8 cellular contexts compared by ENCODE assay signal in the genomic region with DNA sequence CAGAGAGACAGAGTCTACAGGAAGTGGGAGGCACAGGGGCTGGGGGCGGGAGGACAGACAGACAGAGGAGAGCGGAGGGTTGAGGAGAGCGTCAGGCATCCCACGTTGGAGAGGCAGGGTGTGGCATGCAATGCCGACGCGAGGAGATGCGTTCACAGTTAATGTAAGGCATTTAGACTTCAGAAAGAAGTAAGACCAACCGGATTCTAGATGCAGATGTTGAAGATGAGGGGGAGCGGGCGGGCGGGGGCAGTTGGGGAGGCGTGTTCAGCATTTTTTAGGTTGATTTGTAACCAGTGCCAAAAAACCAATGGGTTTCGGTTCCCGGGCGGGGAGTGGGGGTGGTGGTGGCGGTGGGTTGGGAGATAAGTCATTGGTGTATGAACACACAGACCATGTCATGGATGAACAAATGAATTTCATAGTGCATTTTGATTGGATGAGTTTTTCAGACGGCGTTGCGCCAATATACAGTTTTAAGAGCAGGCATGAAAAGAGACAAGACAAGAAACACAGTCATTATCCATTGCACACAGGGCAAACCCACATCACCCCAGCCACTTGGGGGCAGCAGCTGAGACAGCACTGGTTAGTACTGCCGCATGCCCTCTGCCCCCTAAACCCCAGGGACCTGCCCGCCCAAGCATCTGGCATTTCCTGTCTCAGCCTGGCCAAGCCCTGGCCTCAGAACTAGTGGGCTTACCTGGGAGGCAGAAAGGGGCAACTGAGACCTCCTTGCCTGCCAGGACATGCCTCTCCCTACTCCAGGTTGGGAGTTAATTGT.
DNase-seq lines count a peak whose midpoint lies in the region; ATAC-seq and TF ChIP-seq lines count a peak whose summit lies in the region.

No MANE protein-coding gene starts in this region.

- no peak overlapping the region for H4K8ac ChIP-seq in neuronal stem cell (ENCODE audit: low read depth, low read length)

- H3K27me3 ChIP-seq in GM06990 (replicated peaks; ENCODE audit: control insufficient read depth, insufficient read depth, low read length) (no peaks in the 10 kb centered on the region), neuronal stem cell (ENCODE audit: control insufficient read depth in 3 of 3, insufficient read depth in 3 of 3, low read depth in 1 of 3, low read length in 3 of 3) (peaks cover 0 to 3% (median 2%) of the 10 kb centered on the region in 3 experiments), tibial artery (peaks cover 0 to 35% of the 10 kb centered on the region in 2 donors)

- peak; percentile 30 for TF ChIP-seq CTCF in GM06990 (IDR thresholded peaks at IDR 0.05; ENCODE audit: insufficient read depth, low read length, poor library complexity, severe bottlenecking)
- no peak for TF ChIP-seq CTCF in tibial artery (IDR thresholded peaks at IDR 0.05)

- H3K36me3 ChIP-seq in GM06990 (ENCODE audit: control insufficient read depth, insufficient read depth, low read length), result no peaks in the 10 kb centered on the region
- H3K36me3 ChIP-seq in neuronal stem cell (replicated peaks in 1 of 2; ENCODE audit: control insufficient read depth in 2 of 2, insufficient read depth in 2 of 2, low read length in 2 of 2), result peaks cover 0 to 9% of the 10 kb centered on the region in 2 donors
- H3K36me3 ChIP-seq in tibial artery, result no peaks in the 10 kb centered on the region

- no peak overlapping the region for H3K4me2 ChIP-seq in neuronal stem cell (ENCODE audit: insufficient read depth, low read length, poor library complexity, severe bottlenecking)

- H2AK5ac ChIP-seq in neuronal stem cell (ENCODE audit: low read depth, low read length), result no peak overlapping the region

- H3K27ac ChIP-seq in neuronal stem cell (replicated peaks; ENCODE audit: low read length), result no peak overlapping the region
- H3K27ac ChIP-seq in tibial artery, result no peak overlapping the region

- H3K4ac ChIP-seq in neuronal stem cell (ENCODE audit: low read length), result no peak overlapping the region

- intact Hi-C loops in tibial artery (cut with DNase I; ENCODE audit: low total_unique reads), result no loop called here

- peaks cover 2% of the 10 kb centered on the region for H3K79me1 ChIP-seq in neuronal stem cell (ENCODE audit: low read depth, low read length)

- no peak overlapping the region for H2BK15ac ChIP-seq in neuronal stem cell (ENCODE audit: low read length)

- no CpG with 5 or more reads among the region's 22 CpGs for WGBS in neuronal stem cell (ENCODE audit: extremely low coverage in 2 of 2, insufficient read length in 2 of 2, insufficient replicate concordance in 1 of 2), 2 donors

- no peak overlapping the region for H4K91ac ChIP-seq in neuronal stem cell (ENCODE audit: low read depth, low read length, poor library complexity)

- H3K9me3 ChIP-seq in neuronal stem cell (replicated peaks in 1 of 2; ENCODE audit: control insufficient read depth in 2 of 2, insufficient read depth in 1 of 2, low read depth in 1 of 2, low read length in 2 of 2) (peaks cover 0 to 11% of the 10 kb centered on the region in 2 donors), tibial artery (peaks cover 0 to 3% (median 2%) of the 10 kb centered on the region in 3 donors)

- H3K23ac ChIP-seq in neuronal stem cell (ENCODE audit: low read depth, low read length, poor library complexity), result no peak overlapping the region

- no peak overlapping the region for H2BK12ac ChIP-seq in neuronal stem cell (ENCODE audit: low read length)

- in situ Hi-C loops in KBM-7 (cut with MboI; ENCODE audit: low pct_unique_long_range_greater_than_20kb, low sequenced_read_pairs), result no loop called here
- in situ Hi-C loops in ACHN (cut with HindIII; ENCODE audit: low pct_ligation_motif_present, low pct_unique_long_range_greater_than_20kb, low sequenced_read_pairs), result no loop called here

- ATAC-seq in GM19467 (IDR thresholded peaks at IDR 0.05; ENCODE audit: unreplicated experiment), result no peak

- H2BK5ac ChIP-seq in neuronal stem cell (ENCODE audit: low read length), result no peak overlapping the region

- no peak overlapping the region for H2AFZ ChIP-seq in neuronal stem cell (ENCODE audit: low read length)

- no peak overlapping the region for H2BK120ac ChIP-seq in neuronal stem cell (ENCODE audit: low read depth, low read length)

- H3K4me1 ChIP-seq in neuronal stem cell (ENCODE audit: control insufficient read depth in 2 of 2, insufficient read depth in 1 of 2, low read depth in 1 of 2, low read length in 2 of 2), result peaks cover 0 to 13% of the 10 kb centered on the region in 2 donors
- no peaks in the 10 kb centered on the region for H3K4me1 ChIP-seq in tibial artery

- H3K14ac ChIP-seq in neuronal stem cell (ENCODE audit: low read length), result no peak overlapping the region

- no peak overlapping the region for H3K4me3 ChIP-seq in GM06990 (replicated peaks; ENCODE audit: low read depth, low read length)
- H3K4me3 ChIP-seq in neuronal stem cell (ENCODE audit: low read length in 2 of 2), result no peak overlapping the region
- no peak overlapping the region for H3K4me3 ChIP-seq in tibial artery

- DNase-seq in GM06990 (ENCODE audit: extremely low read depth, insufficient read length), result no peak
- peak; percentile 23 for DNase-seq in KBM-7
- peak; percentile 24 for DNase-seq in activated T-cell treated with anti-CD3 and anti-CD28 coated beads for 4 hours
- no peak for DNase-seq in neuronal stem cell (ENCODE audit: low spot score)
- no peak for DNase-seq in tibial artery
- no peak for DNase-seq in ACHN
- no peak for DNase-seq in NCI-H510A (lab: John Stamatoyannopoulos, UW)

- no peak overlapping the region for H3K9ac ChIP-seq in neuronal stem cell (ENCODE audit: low read depth, low read length, poor library complexity)

- H3K18ac ChIP-seq in neuronal stem cell (ENCODE audit: low read length), result peak overlapping the region; percentile 2

Comparison
In these comparisons a context has a peak if more than half of its experiments do, and no peak if none do; other contexts are left out.
1. DNase-seq: peak in KBM-7 (single experiment) and activated T-cell treated with anti-CD3 and anti-CD28 coated beads for 4 hours (single experiment); none in GM06990 (single experiment), neuronal stem cell (single experiment), tibial artery (0 of 2), ACHN (single experiment) and NCI-H510A (single experiment).